Comparison of ENCODE assay signal across 4 cellular contexts in the genomic region with DNA sequence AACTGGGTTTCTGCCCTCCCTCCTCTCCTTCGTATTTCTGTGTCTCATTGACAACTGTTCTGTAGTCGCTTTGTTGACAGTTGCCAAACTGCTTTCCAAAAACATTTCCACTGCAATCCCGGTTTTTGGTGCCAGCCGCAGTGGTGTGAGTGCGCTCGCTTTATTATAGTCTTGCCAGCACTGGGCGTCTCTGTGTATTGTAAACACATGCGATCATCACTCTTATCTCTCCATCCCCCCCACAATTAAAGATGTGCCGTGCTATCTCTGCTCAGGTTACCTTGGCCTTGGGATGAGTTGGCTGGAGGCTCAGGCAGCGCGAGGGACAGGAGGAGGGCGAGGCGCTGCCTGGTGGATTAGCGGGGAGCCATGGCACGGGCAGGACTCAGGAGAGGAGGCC. TPM values are rescaled to one million over a fixed set of nuclear protein-coding genes. Genes with fewer than 3 reads are reported as not detected.
"Had no signal": no experiment of that assay in that cellular context is flagged by ENCODE, and none has a peak within 500 bp of the region (broad histone marks: within the 10 kb centered on the region; RNA-seq: fewer than 3 reads in every experiment).

No MANE protein-coding gene starts in this region.

RNA-seq across cellular contexts. Expression of a gene that starts 25.9 kb away (rescaled TPM):
- total RNA-seq: HepG2, HT1080, IMR-90, K562 had no signal
- polyA plus RNA-seq: HepG2, IMR-90 had no signal
